In genomic region chr3:128432301-128432897, GRCh38 we compare ENCODE assay signal across 1 cellular context.
TF ChIP-seq lines count a peak whose summit lies in the region.

No MANE protein-coding gene starts in this region.

TF ChIP-seq in A549, 52 proteins besides CTCF, POLR2A, EP300 and RAD21 (continued from another document):
- no peak for TF ChIP-seq PBX3 (IDR thresholded peaks at IDR 0.05)
- TF ChIP-seq, protein P1, sequence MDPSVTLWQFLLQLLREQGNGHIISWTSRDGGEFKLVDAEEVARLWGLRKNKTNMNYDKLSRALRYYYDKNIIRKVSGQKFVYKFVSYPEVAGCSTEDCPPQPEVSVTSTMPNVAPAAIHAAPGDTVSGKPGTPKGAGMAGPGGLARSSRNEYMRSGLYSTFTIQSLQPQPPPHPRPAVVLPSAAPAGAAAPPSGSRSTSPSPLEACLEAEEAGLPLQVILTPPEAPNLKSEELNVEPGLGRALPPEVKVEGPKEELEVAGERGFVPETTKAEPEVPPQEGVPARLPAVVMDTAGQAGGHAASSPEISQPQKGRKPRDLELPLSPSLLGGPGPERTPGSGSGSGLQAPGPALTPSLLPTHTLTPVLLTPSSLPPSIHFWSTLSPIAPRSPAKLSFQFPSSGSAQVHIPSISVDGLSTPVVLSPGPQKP (IDR thresholded peaks at IDR 0.05; ENCODE audit: low read depth, low read length): no peak
- no peak for TF ChIP-seq GATA3 (IDR thresholded peaks at IDR 0.05; ENCODE audit: borderline replicate concordance)
- no peak for TF ChIP-seq EHF (CRISPR knock-in tag; IDR thresholded peaks at IDR 0.05)
- no peak for TF ChIP-seq HOXB5 (CRISPR knock-in tag; IDR thresholded peaks at IDR 0.05)
